8 cellular contexts compared by ENCODE assay signal in the genomic region with DNA sequence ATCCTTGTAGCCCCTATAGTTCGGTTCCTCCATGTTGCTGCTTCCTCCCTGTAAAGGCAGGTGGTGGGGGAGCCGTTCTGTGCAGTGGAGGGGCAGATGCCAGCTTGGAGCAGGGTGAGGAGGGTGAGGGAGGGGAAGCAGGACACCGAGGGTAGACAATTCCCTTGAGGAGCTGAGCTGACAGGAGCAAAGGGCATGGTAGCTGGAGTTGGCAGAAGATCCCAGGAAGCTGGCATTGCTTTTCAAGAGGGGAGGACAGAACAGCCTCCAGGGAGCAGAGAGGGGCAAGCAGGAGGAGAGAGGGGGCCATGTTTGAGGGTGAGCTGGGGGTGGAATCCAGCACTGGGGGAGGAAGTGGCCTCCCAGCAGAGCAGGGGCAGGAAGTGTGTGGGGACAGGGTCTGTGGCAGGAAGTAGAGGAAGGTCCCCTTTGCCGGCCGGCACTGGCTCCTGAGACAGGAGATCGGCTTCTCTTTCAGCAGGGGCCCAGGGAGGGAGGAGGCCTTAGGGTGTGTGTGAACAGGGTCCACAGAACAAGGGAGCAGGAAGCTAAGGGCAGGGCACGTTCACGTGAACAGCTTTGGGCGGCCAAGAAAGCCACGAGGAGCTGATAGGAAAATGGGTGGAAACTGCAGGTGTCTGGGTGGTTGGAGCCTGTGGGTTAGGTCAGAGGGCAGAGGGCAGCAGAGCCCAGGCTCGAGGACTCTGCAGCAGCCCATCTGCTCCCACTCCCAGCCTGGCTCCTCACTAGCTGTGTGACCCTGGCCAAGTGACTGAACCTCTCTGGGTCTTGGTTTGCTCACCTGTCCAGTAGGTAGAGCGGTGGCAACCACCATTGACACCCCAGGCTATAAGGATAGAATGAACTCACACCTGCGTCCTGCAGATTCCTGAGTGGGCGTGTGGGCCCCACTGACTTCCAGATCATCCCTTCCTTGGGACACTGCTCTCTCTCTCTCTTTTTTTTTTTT. TPM values are rescaled to one million over a fixed set of nuclear protein-coding genes. Genes with fewer than 3 reads are reported as not detected.
DNase-seq lines count a peak whose midpoint lies in the region; ATAC-seq and TF ChIP-seq lines count a peak whose summit lies in the region.

No MANE protein-coding gene starts in this region.

- H3K27me3 ChIP-seq in mucosa of rectum (ENCODE audit: control insufficient read depth in 2 of 2, insufficient read depth in 2 of 2, low read length in 2 of 2) = no peaks in the 10 kb centered on the region
- H3K27me3 ChIP-seq in ascending aorta = no peaks in the 10 kb centered on the region
- H3K27me3 ChIP-seq in sigmoid colon = no peaks in the 10 kb centered on the region

- H3K9ac ChIP-seq in mucosa of rectum (ENCODE audit: low read depth in 1 of 2, low read length in 2 of 2) = peak overlapping the region; percentile 58 to 76

- DNase-seq in ACHN (peak; percentile 68), KBM-7 (peak; percentile 80), activated T-helper 1 cell treated with Interleukin-2 at 50 U/mL for 16 hours (ENCODE audit: low read depth) (peak; percentile 11), ascending aorta (ENCODE audit: low spot score in 2 of 2) (no peak), dermis blood vessel endothelial cell (no peak), sigmoid colon (no peak)

- H3K4me3 ChIP-seq in mucosa of rectum (ENCODE audit: low read length in 2 of 2) = peak overlapping the region; percentile 28 to 59
- no peak overlapping the region for H3K4me3 ChIP-seq in ascending aorta
- no peak overlapping the region for H3K4me3 ChIP-seq in sigmoid colon

- H3K27ac ChIP-seq in mucosa of rectum (ENCODE audit: low read depth in 2 of 2, low read length in 2 of 2) (peak overlapping the region; percentile 90 to 94), ascending aorta (no peak overlapping the region), sigmoid colon (no peak overlapping the region)

- no peaks in the 10 kb centered on the region for H3K9me3 ChIP-seq in mucosa of rectum (ENCODE audit: control insufficient read depth in 2 of 2, low read length in 2 of 2)
- H3K9me3 ChIP-seq in ascending aorta = no peaks in the 10 kb centered on the region
- H3K9me3 ChIP-seq in sigmoid colon = no peaks in the 10 kb centered on the region

- no peak for TF ChIP-seq EP300 in sigmoid colon (IDR thresholded peaks at IDR 0.05)

- TF ChIP-seq CTCF in ascending aorta (IDR thresholded peaks at IDR 0.05) = no peak
- no peak for TF ChIP-seq CTCF in sigmoid colon (IDR thresholded peaks at IDR 0.05)

- H3K4me1 ChIP-seq in mucosa of rectum (ENCODE audit: control insufficient read depth in 2 of 2, insufficient read depth in 2 of 2, low read length in 2 of 2) = peaks cover 52 to 72% of the 10 kb centered on the region in 2 donors
- no peaks in the 10 kb centered on the region for H3K4me1 ChIP-seq in ascending aorta
- H3K4me1 ChIP-seq in sigmoid colon = no peaks in the 10 kb centered on the region

- 15 to 26% methylated on average over 14 of the region's 14 CpGs for WGBS in sigmoid colon, 2 donors

- in situ Hi-C loops in ACHN (cut with HindIII; ENCODE audit: low pct_ligation_motif_present, low pct_unique_long_range_greater_than_20kb, low sequenced_read_pairs) (no loop called here), KBM-7 (cut with MboI; ENCODE audit: low pct_unique_long_range_greater_than_20kb, low sequenced_read_pairs) (no loop called here)

- intact Hi-C loops in ascending aorta (cut with DNase I) = no loop called here
- intact Hi-C loops in sigmoid colon (cut with DNase I) = no loop called here

- no peak for ATAC-seq in SK-N-SH treated with all-trans-retinoic acid at 6 μM for 48 hours

- H3K36me3 ChIP-seq in mucosa of rectum (ENCODE audit: control insufficient read depth in 2 of 2, insufficient read depth in 2 of 2, low read length in 2 of 2) (no peaks in the 10 kb centered on the region), ascending aorta (no peaks in the 10 kb centered on the region), sigmoid colon (no peaks in the 10 kb centered on the region)

- TF ChIP-seq POLR2A in sigmoid colon (IDR thresholded peaks at IDR 0.05) = no peak

TF ChIP-seq in SK-N-SH treated with all-trans-retinoic acid at 6 μM for 48 hours, 23 proteins besides CTCF, POLR2A, EP300 and RAD21 (continues in another document):
- TF ChIP-seq CREB5 (CRISPR knock-in tag; IDR thresholded peaks at IDR 0.05; ENCODE audit: low read depth) = no peak
- TF ChIP-seq ZC3H10 (CRISPR knock-in tag; IDR thresholded peaks at IDR 0.05) = no peak
- TF ChIP-seq PPARA (CRISPR knock-in tag; IDR thresholded peaks at IDR 0.05; ENCODE audit: borderline replicate concordance) = no peak
- no peak for TF ChIP-seq RARB (CRISPR knock-in tag; IDR thresholded peaks at IDR 0.05)
- no peak for TF ChIP-seq TCF4 (CRISPR knock-in tag; IDR thresholded peaks at IDR 0.05; ENCODE audit: borderline replicate concordance)
- no peak for TF ChIP-seq ZNF565 (CRISPR knock-in tag; conservative IDR thresholded peaks at IDR 0.05; ENCODE audit: low read depth)
- no peak for TF ChIP-seq ZNF70 (CRISPR knock-in tag; IDR thresholded peaks at IDR 0.05)
- TF ChIP-seq, protein P1, sequence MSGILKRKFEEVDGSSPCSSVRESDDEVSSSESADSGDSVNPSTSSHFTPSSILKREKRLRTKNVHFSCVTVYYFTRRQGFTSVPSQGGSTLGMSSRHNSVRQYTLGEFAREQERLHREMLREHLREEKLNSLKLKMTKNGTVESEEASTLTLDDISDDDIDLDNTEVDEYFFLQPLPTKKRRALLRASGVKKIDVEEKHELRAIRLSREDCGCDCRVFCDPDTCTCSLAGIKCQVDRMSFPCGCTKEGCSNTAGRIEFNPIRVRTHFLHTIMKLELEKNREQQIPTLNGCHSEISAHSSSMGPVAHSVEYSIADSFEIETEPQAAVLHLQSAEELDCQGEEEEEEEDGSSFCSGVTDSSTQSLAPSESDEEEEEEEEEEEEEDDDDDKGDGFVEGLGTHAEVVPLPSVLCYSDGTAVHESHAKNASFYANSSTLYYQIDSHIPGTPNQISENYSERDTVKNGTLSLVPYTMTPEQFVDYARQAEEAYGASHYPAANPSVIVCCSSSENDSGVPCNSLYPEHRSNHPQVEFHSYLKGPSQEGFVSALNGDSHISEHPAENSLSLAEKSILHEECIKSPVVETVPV (CRISPR knock-in tag; IDR thresholded peaks at IDR 0.05) = no peak
- no peak for TF ChIP-seq POU6F1 (CRISPR knock-in tag; IDR thresholded peaks at IDR 0.05; ENCODE audit: borderline replicate concordance, low read depth)
- TF ChIP-seq, protein P2, sequence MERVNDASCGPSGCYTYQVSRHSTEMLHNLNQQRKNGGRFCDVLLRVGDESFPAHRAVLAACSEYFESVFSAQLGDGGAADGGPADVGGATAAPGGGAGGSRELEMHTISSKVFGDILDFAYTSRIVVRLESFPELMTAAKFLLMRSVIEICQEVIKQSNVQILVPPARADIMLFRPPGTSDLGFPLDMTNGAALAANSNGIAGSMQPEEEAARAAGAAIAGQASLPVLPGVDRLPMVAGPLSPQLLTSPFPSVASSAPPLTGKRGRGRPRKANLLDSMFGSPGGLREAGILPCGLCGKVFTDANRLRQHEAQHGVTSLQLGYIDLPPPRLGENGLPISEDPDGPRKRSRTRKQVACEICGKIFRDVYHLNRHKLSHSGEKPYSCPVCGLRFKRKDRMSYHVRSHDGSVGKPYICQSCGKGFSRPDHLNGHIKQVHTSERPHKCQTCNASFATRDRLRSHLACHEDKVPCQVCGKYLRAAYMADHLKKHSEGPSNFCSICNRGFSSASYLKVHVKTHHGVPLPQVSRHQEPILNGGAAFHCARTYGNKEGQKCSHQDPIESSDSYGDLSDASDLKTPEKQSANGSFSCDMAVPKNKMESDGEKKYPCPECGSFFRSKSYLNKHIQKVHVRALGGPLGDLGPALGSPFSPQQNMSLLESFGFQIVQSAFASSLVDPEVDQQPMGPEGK (CRISPR knock-in tag; IDR thresholded peaks at IDR 0.05; ENCODE audit: borderline replicate concordance) = no peak
- no peak for TF ChIP-seq ZNF8 (CRISPR knock-in tag; IDR thresholded peaks at IDR 0.05)
- no peak for TF ChIP-seq CSDC2 (CRISPR knock-in tag; IDR thresholded peaks at IDR 0.05)
- no peak for TF ChIP-seq OSR1 (CRISPR knock-in tag; IDR thresholded peaks at IDR 0.05)
- TF ChIP-seq ISL1 (CRISPR knock-in tag; IDR thresholded peaks at IDR 0.05) = no peak
- TF ChIP-seq ZFP30 (CRISPR knock-in tag; IDR thresholded peaks at IDR 0.05) = no peak

RNA-seq across cellular contexts. Expression of gene SPNS2, which starts 17.5 kb away (rescaled TPM):
- total RNA-seq in ascending aorta = 107 TPM
- 84.6 and 122 TPM in 2 replicates for total RNA-seq in dermis blood vessel endothelial cell
- total RNA-seq in sigmoid colon = 10 to 100 TPM in 1 of 4 donors, 1 to 10 TPM in 3; 5.3 to 10.8 (median 8.3) TPM
- 10 to 100 TPM in 2 of 3 donors, 1 to 10 TPM in 1; 6.6 to 40.5 (median 12.0) TPM for polyA plus RNA-seq in sigmoid colon

RNA-seq across cellular contexts. Expression of gene SPNS3, which starts 47.5 kb away (rescaled TPM):
- total RNA-seq in ascending aorta = not detected
- total RNA-seq in dermis blood vessel endothelial cell = 0.23 and 0.34 TPM in 2 replicates
- not detected for total RNA-seq in sigmoid colon
- 1 to 10 TPM in 1 of 3 donors, not detected in 2; 1.6 TPM for polyA plus RNA-seq in sigmoid colon

Comparison
In these comparisons a context has a peak if more than half of its experiments do, and no peak if none do; other contexts are left out.
1. DNase-seq: peak in ACHN (single experiment), KBM-7 (single experiment) and activated T-helper 1 cell treated with Interleukin-2 at 50 U/mL for 16 hours (single experiment); none in ascending aorta (0 of 2), dermis blood vessel endothelial cell (single experiment) and sigmoid colon (single experiment).
2. H3K27ac ChIP-seq: peak in mucosa of rectum (2 of 2); none in ascending aorta (0 of 2) and sigmoid colon (0 of 4).
3. H3K4me3 ChIP-seq: peak in mucosa of rectum (2 of 2); none in ascending aorta (0 of 2) and sigmoid colon (0 of 4).